Comparison of ENCODE assay signal across 8 cellular contexts in the genomic region with DNA sequence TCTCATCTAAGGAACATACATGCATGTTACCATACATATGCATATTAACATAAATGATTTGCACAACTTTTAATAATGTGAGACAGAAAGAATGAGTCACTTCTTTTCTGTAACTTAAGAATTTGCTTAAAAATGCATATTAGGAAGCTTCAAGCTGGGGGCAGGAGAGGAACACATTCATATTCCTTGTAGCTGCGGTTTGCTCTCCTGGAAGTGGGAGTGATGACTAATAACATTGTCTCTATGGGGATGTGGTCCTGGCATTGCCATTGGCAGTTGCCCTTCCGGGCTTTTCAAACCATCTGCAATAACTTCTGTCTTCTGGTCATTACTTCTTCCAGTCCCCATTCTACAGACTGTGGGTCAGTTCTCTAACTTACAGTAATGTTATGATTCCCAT. TPM values are rescaled to one million over a fixed set of nuclear protein-coding genes. Genes with fewer than 3 reads are reported as not detected.
DNase-seq lines count a peak whose midpoint lies in the region; ATAC-seq and TF ChIP-seq lines count a peak whose summit lies in the region.

No MANE protein-coding gene starts in this region.

- no peak for ATAC-seq in GM19455 (IDR thresholded peaks at IDR 0.05; ENCODE audit: unreplicated experiment)

- DNase-seq in ELR (ENCODE audit: low read depth) (peak; percentile 98), NCI-H226 (peak; percentile 95), mammary epithelial cell (peak; percentile 89), myocyte (ENCODE audit: low read depth) (peak; percentile 91), NCI-H524 (lab: John Stamatoyannopoulos, UW) (no peak), DMS79 (lab: John Stamatoyannopoulos, UW) (no peak), NAMALWA (ENCODE audit: low spot score) (no peak)

- H3K4me3 ChIP-seq in mammary epithelial cell (replicated peaks in 1 of 3; ENCODE audit: insufficient read depth in 1 of 3, low read depth in 2 of 3, low read length in 3 of 3): no peak overlapping the region

- in situ Hi-C loops in mammary epithelial cell (cut with MboI; ENCODE audit: low sequenced_read_pairs in 2 of 2): loop anchor here in 1 of 2 donors (25.0 kb wide), 1 partner anchor 502 kb away; no protein-coding TSS in a partner anchor

- intact Hi-C loops in mammary epithelial cell (cut with micrococcal nuclease): loop anchor here (1.0 to 10.0 kb wide), 4 partner anchors 170 to 509 kb away; no protein-coding TSS in a partner anchor

- H3K9me3 ChIP-seq in mammary epithelial cell (replicated peaks; ENCODE audit: insufficient read depth, low read length): no peaks in the 10 kb centered on the region

- H3K4me1 ChIP-seq in mammary epithelial cell (ENCODE audit: insufficient read depth, low read length): peaks cover 18% of the 10 kb centered on the region

- H3K79me2 ChIP-seq in mammary epithelial cell (ENCODE audit: insufficient read depth, low read length): no peaks in the 10 kb centered on the region

- H2AFZ ChIP-seq in mammary epithelial cell (ENCODE audit: low read depth, low read length): peak overlapping the region; percentile 31

- no peaks in the 10 kb centered on the region for H4K20me1 ChIP-seq in mammary epithelial cell (ENCODE audit: insufficient read depth, low read length)

- dilution Hi-C loops in mammary epithelial cell (cut with HindIII; ENCODE audit: low sequenced_read_pairs): no loop called here

- BruUV-seq in mammary epithelial cell (replicated peaks; lab: Mats Ljungman, UMichigan): no TSS peak

- WGBS in mammary epithelial cell (ENCODE audit: low coverage, missing lambda C conversion rate): 0% methylated on average over 2 of the region's 2 CpGs

- TF ChIP-seq CTCF in mammary epithelial cell (conservative IDR thresholded peaks at IDR 0.05 in 1 of 2, IDR thresholded peaks at IDR 0.05 in 1 of 2; ENCODE audit: extremely low read depth in 1 of 2, insufficient read depth in 1 of 2, low read depth in 1 of 2, low read length in 2 of 2): peak; percentile 15 to 40

- CTCF ChIA-PET in mammary epithelial cell (lab: Charles Lee; ENCODE audit: low non-redundant PET): interaction anchor here (0.6 kb wide), 2 partner anchors 95 to 510 kb away, joined by 3 to 4 read pairs; no protein-coding TSS in a partner anchor

- no peaks in the 10 kb centered on the region for H3K36me3 ChIP-seq in mammary epithelial cell (ENCODE audit: insufficient read depth, low read length)

- peak overlapping the region; percentile 55 for H3K4me2 ChIP-seq in mammary epithelial cell (ENCODE audit: insufficient read depth, low read depth, low read length)

- peak overlapping the region; percentile 3 for H3K27ac ChIP-seq in mammary epithelial cell (ENCODE audit: insufficient read depth, low read depth, low read length)

- H3K27me3 ChIP-seq in mammary epithelial cell (ENCODE audit: insufficient read depth, low read length): no peaks in the 10 kb centered on the region

- no peak overlapping the region for H3K9ac ChIP-seq in mammary epithelial cell (ENCODE audit: insufficient read depth, low read length)

RNA-seq across cellular contexts. Expression of a gene that starts 15.6 kb away (rescaled TPM):
- total RNA-seq in mammary epithelial cell: 10 to 100 TPM; 12.4 to 17.0 TPM
- polyA plus RNA-seq in mammary epithelial cell: 2.9 TPM
- 0.26 TPM for polyA minus RNA-seq in mammary epithelial cell
- total RNA-seq in myocyte: 5.1 and 8.3 TPM in 2 replicates
- polyA plus RNA-seq in myocyte (2012): 4.3 TPM

Comparison
In these comparisons a context has a peak if more than half of its experiments do, and no peak if none do; other contexts are left out.
1. DNase-seq: peak in ELR (single experiment), NCI-H226 (single experiment), mammary epithelial cell (single experiment) and myocyte (single experiment); none in NCI-H524 (0 of 2), DMS79 (single experiment) and NAMALWA (single experiment).